Comparison of ENCODE assay signal across 9 cellular contexts in genomic region chr19:46660008-46660517, GRCh38. TPM values are rescaled to one million over a fixed set of nuclear protein-coding genes. Genes with fewer than 3 reads are reported as not detected.
DNase-seq lines count a peak whose midpoint lies in the region; ATAC-seq and TF ChIP-seq lines count a peak whose summit lies in the region.
"Had no signal": no experiment of that assay in that cellular context is flagged by ENCODE, and none has a peak within 500 bp of the region (broad histone marks: within the 10 kb centered on the region; RNA-seq: fewer than 3 reads in every experiment).

No MANE protein-coding gene starts in this region.

- peak overlapping the region; percentile 9 to 90 (median 78) for H3K4me3 Mint-ChIP-seq in IgD-negative memory B cell
- peak overlapping the region; percentile 70 to 90 (median 82) for H3K4me3 Mint-ChIP-seq in naive B cell

- no peak for TF ChIP-seq CTCF in BJ (IDR thresholded peaks at IDR 0.05; ENCODE audit: insufficient read depth, low read depth, low read length)

- H3K36me3 ChIP-seq in BJ (ENCODE audit: control insufficient read depth, insufficient read depth, low read length) = no peaks in the 10 kb centered on the region

- no peaks in the 10 kb centered on the region for H3K36me3 Mint-ChIP-seq in IgD-negative memory B cell
- no peaks in the 10 kb centered on the region for H3K36me3 Mint-ChIP-seq in naive B cell

- DNase-seq in BJ (ENCODE audit: low read depth) (no peak), naive B cell (no peak), HT-29 (ENCODE audit: low spot score) (no peak), ACHN (no peak), middle frontal gyrus (ENCODE audit: extremely low spot score, low spot score) (no peak)

- H3K4me1 Mint-ChIP-seq in IgD-negative memory B cell = peaks cover 5 to 9% (median 8%) of the 10 kb centered on the region in 3 donors
- H3K4me1 Mint-ChIP-seq in naive B cell = peaks cover 27 to 28% (median 27%) of the 10 kb centered on the region in 3 donors

- peak overlapping the region; percentile 83 for H3K27ac ChIP-seq in cingulate gyrus (ENCODE audit: low read depth, low read length)

- peak overlapping the region; percentile 75 for H3K4me3 ChIP-seq in BJ (ENCODE audit: low read depth, low read length)

- in situ Hi-C loops in ACHN (cut with HindIII; ENCODE audit: low pct_ligation_motif_present, low pct_unique_long_range_greater_than_20kb, low sequenced_read_pairs) = no loop called here

- no peaks in the 10 kb centered on the region for H3K27me3 ChIP-seq in BJ (ENCODE audit: control insufficient read depth, insufficient read depth, low read length)

- CTCF ChIA-PET in BJ (lab: Yijun Ruan, JAX) = interaction anchor here (1.7 to 11.4 kb wide), 3 partner anchors 10 to 49 kb away, joined by 4 to 347 read pairs (median 5); partner anchors contain the start of gene CALM3

- POLR2A ChIA-PET in BJ (lab: Charles Lee) = no interaction called here

- H3K9me3 Mint-ChIP-seq in IgD-negative memory B cell = no peaks in the 10 kb centered on the region
- no peaks in the 10 kb centered on the region for H3K9me3 Mint-ChIP-seq in naive B cell

- H3K27ac Mint-ChIP-seq in IgD-negative memory B cell (peak overlapping the region; percentile 9 to 31 (median 17)), naive B cell (peak overlapping the region in 3 of 6 donors; percentile 5 to 34 (median 8))

- H3K27me3 Mint-ChIP-seq in IgD-negative memory B cell (peaks cover 28% of the 10 kb centered on the region), naive B cell (peaks cover 18 to 51% (median 41%) of the 10 kb centered on the region in 3 donors)

- no peak for ATAC-seq in naive B cell (ENCODE audit: low read depth in 2 of 2)
- ATAC-seq in GM18873 (IDR thresholded peaks at IDR 0.05; ENCODE audit: low FRiP score, unreplicated experiment) = no peak

RNA-seq across cellular contexts. Expression of gene DACT3, which starts 0.9 kb away (rescaled TPM):
- polyA plus RNA-seq in BJ (2011; rRNA removed) = 6.2 and 7.1 TPM in 2 replicates
- polyA minus RNA-seq in BJ (2011; rRNA and poly(A)+ RNA removed) = 4.1 and 5.5 TPM in 2 replicates
- polyA plus RNA-seq in IgD-negative memory B cell = not detected
- under 1 TPM in 2 of 6 donors, not detected in 4; 0.11 to 0.30 TPM for polyA plus RNA-seq in naive B cell (ENCODE audit: low read depth in 6 of 6)
- 0.29 and 0.38 TPM in 2 replicates for total RNA-seq in HT-29 (2014; rRNA removed; shearing (Covaris generic))

RNA-seq across cellular contexts. Expression of gene GNG8, which starts 24.1 kb away (rescaled TPM):
- polyA plus RNA-seq in BJ (2011; rRNA removed) = not detected in 2 replicates
- polyA minus RNA-seq in BJ (2011; rRNA and poly(A)+ RNA removed) = not detected in 2 replicates
- polyA plus RNA-seq in IgD-negative memory B cell = not detected
- 10 to 100 TPM in 2 of 6 donors, not detected in 4; 14.1 to 16.1 TPM for polyA plus RNA-seq in naive B cell (ENCODE audit: low read depth in 6 of 6)
- not detected in 2 replicates for total RNA-seq in HT-29 (2014; rRNA removed; shearing (Covaris generic))
- polyA plus RNA-seq: keratinocyte had no signal

RNA-seq across cellular contexts. Expression of gene PTGIR, which starts 35.2 kb away (rescaled TPM):
- polyA plus RNA-seq in BJ (2011; rRNA removed) (16.9 and 27.8 TPM in 2 replicates), IgD-negative memory B cell (0.21 TPM), naive B cell (ENCODE audit: low read depth in 6 of 6) (1 to 10 TPM in 5 of 6 donors, not detected in 1; 1.3 to 4.5 (median 1.9) TPM)
- 9.5 and 13.1 TPM in 2 replicates for polyA minus RNA-seq in BJ (2011; rRNA and poly(A)+ RNA removed)
- 0.26 TPM in 1 of 2 replicates, not detected in the other for total RNA-seq in HT-29 (2014; rRNA removed; shearing (Covaris generic))
- polyA plus RNA-seq: keratinocyte had no signal

RNA-seq across cellular contexts. Expression of gene PRKD2, which starts 56.9 kb away (rescaled TPM):
- 11.4 and 19.4 TPM in 2 replicates for polyA plus RNA-seq in BJ (2011; rRNA removed)
- polyA minus RNA-seq in BJ (2011; rRNA and poly(A)+ RNA removed) = 16.8 and 22.1 TPM in 2 replicates
- polyA plus RNA-seq in IgD-negative memory B cell = 143 TPM
- 100 to 1,000 TPM in 1 of 6 donors, 10 to 100 TPM in 5; 66.7 to 156 (median 72.6) TPM for polyA plus RNA-seq in naive B cell (ENCODE audit: low read depth in 6 of 6)
- total RNA-seq in HT-29 (2014; rRNA removed; shearing (Covaris generic)) = 76.0 and 83.3 TPM in 2 replicates

RNA-seq across cellular contexts. Expression of gene CALM3, which starts 58.9 kb away (rescaled TPM):
- polyA plus RNA-seq in BJ (2011; rRNA removed) (516 and 517 TPM in 2 replicates), IgD-negative memory B cell (81.2 TPM), naive B cell (ENCODE audit: low read depth in 6 of 6) (100 to 1,000 TPM; 106 to 118 (median 112) TPM)
- 100 and 115 TPM in 2 replicates for polyA minus RNA-seq in BJ (2011; rRNA and poly(A)+ RNA removed)
- 263 and 264 TPM in 2 replicates for total RNA-seq in HT-29 (2014; rRNA removed; shearing (Covaris generic))
